Comparison of ENCODE assay signal across 8 cellular contexts in the genomic region with DNA sequence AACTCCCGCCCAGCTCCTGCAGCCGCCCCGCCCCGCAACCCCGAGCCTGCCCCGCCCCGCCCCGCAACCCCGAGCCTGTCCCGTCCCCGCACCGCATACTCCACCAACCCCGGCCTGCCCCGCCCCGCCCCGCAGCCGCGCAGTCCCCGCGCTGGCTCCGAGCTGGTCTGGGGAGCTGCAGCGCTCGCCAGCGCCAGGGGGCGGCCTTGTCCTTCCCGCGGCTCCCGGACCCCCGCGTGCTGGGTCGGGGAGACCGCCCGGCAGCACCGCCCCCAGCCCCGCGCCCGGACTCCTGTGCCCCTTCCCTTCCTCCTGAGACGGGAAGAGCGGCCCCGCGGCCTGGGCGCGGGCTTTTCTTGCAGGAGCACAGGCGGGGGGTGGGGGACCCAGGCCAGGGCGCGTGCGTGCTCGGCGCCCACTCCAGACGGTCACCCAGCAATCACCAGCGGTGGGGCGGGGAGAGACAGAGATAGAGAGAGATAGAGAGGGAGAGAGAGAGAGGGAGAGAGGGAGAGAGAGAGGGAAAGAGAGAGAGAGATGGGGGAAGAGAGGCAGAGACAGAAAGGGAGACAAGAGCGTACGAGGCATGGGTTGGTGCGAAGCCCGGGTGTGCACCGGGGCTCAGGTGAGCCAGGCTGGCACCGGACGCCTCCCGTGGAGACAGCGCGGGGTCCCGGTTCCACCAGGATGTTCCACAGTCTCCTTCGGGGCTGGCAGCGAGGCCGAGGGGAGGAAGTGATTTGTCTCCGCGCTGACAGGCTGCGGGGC. TPM values are rescaled to one million over a fixed set of nuclear protein-coding genes. Genes with fewer than 3 reads are reported as not detected.
DNase-seq lines count a peak whose midpoint lies in the region; ATAC-seq and TF ChIP-seq lines count a peak whose summit lies in the region.

No MANE protein-coding gene starts in this region.

- H3K4me3 ChIP-seq in left lung (peak overlapping the region; percentile 16 to 24), tibial nerve (peak overlapping the region in 3 of 4 donors; percentile 19 to 47 (median 32))

- intact Hi-C loops in left lung (cut with DNase I) = no loop called here

- no peaks in the 10 kb centered on the region for H3K9me3 ChIP-seq in ES-I3 (ENCODE audit: control insufficient read depth, insufficient read depth, low read length)
- H3K9me3 ChIP-seq in left lung = no peaks in the 10 kb centered on the region
- H3K9me3 ChIP-seq in tibial nerve = no peaks in the 10 kb centered on the region

- H3K9ac ChIP-seq in ES-I3 (ENCODE audit: low read depth, low read length) = peak overlapping the region; percentile 67

- TF ChIP-seq CTCF in left lung (IDR thresholded peaks at IDR 0.05) (no peak), tibial nerve (IDR thresholded peaks at IDR 0.05) (peak in 3 of 5 experiments; percentile 20 to 46 (median 21))

- WGBS in tibial nerve, 2 donors = 3 to 5% methylated on average over 19 to 31 of the region's 69 CpGs

- TF ChIP-seq POLR2A in tibial nerve (IDR thresholded peaks at IDR 0.05) = no peak

- H3K36me3 ChIP-seq in ES-I3 (ENCODE audit: insufficient read depth, low read length) = no peaks in the 10 kb centered on the region
- no peaks in the 10 kb centered on the region for H3K36me3 ChIP-seq in left lung
- H3K36me3 ChIP-seq in tibial nerve = no peaks in the 10 kb centered on the region

- TF ChIP-seq EP300 in tibial nerve (IDR thresholded peaks at IDR 0.05) = no peak

- H3K4me1 ChIP-seq in ES-I3 (ENCODE audit: insufficient read depth, low read length) (peaks cover 2% of the 10 kb centered on the region; the same call in 1 of the 2 replicates), left lung (peaks cover 8 to 13% of the 10 kb centered on the region in 2 donors), tibial nerve (peaks cover 0 to 17% (median 6%) of the 10 kb centered on the region in 4 donors)

- in situ Hi-C loops in T47D (cut with HindIII; ENCODE audit: low pct_unique_long_range_greater_than_20kb, low sequenced_read_pairs) = no loop called here

- DNase-seq in NCI-H1105 (lab: John Stamatoyannopoulos, UW) = peak; percentile 31
- peak; percentile 70 to 88 for DNase-seq in T47D (ENCODE audit: low read depth in 1 of 2, low spot score in 1 of 2)
- DNase-seq in left lung = no peak
- no peak for DNase-seq in tibial nerve (ENCODE audit: low spot score in 2 of 2)
- no peak for DNase-seq in activated gamma-delta T cell treated with Interleukin-2 at 50 U/mL for 16 hours
- no peak for DNase-seq in globus pallidus (ENCODE audit: low spot score)
- no peak for DNase-seq in amniotic stem cell (lab: John Stamatoyannopoulos, UW)

- ATAC-seq in left lung = peak; percentile 28

- H3K27me3 ChIP-seq in left lung (peaks cover 40 to 91% of the 10 kb centered on the region in 2 donors), tibial nerve (peaks cover 0 to 93% of the 10 kb centered on the region in 2 donors)

- H3K27ac ChIP-seq in left lung (no peak overlapping the region), tibial nerve (no peak overlapping the region)

RNA-seq across cellular contexts. Expression of a gene that starts 14.7 kb away (rescaled TPM):
- total RNA-seq in left lung (10 to 100 TPM; 30.4 to 42.1 TPM), tibial nerve (10 to 100 TPM; 24.3 to 47.7 (median 26.6) TPM)

RNA-seq across cellular contexts. Expression of a gene that starts 38.3 kb away (rescaled TPM):
- total RNA-seq in left lung (10 to 100 TPM; 25.2 to 29.5 TPM), tibial nerve (10 to 100 TPM; 45.6 to 55.7 (median 49.8) TPM)

Comparison
In these comparisons a context has a peak if more than half of its experiments do, and no peak if none do; other contexts are left out.
1. DNase-seq: peak in NCI-H1105 (single experiment) and T47D (2 of 2); none in left lung (0 of 2), tibial nerve (0 of 2), activated gamma-delta T cell treated with Interleukin-2 at 50 U/mL for 16 hours (single experiment), globus pallidus (single experiment) and amniotic stem cell (single experiment).
2. CTCF ChIP-seq: peak in tibial nerve (3 of 5); none in left lung (0 of 2).